Comparison of ENCODE assay signal across 25 cellular contexts in the genomic region with DNA sequence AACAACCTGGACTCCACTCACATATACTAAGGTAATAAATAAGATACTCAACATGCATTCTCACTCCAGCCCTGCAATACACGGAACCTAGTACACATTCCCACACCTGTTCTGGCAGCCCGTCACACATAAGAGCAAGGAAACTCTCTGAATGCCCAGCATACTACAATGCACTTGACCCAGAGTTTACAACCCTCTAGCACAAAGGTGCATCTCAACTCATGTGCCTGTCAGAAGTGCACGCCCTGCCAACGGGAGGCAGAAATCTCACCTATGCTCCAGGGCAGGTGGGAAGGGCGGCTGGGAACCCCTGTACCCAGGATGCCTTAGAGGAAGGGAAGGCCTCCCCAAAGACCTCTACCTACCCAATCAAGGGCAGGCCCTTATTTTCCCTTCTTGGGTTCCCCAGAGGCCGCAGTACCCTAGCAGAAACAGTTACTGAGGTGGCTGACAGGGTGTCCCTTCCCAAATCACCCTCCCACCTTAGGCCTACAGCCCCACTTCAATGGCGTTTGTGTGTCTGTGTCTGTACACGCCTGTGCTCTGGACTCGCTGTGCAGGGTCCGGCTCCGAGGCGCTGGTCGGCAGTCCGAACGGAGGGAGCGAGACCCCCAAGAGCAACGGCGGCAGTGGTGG. TPM values are rescaled to one million over a fixed set of nuclear protein-coding genes. Genes with fewer than 3 reads are reported as not detected.
DNase-seq lines count a peak whose midpoint lies in the region; ATAC-seq and TF ChIP-seq lines count a peak whose summit lies in the region.
"Had no signal": no experiment of that assay in that cellular context is flagged by ENCODE, and none has a peak within 500 bp of the region (broad histone marks: within the 10 kb centered on the region; RNA-seq: fewer than 3 reads in every experiment).

No MANE protein-coding gene starts in this region.

- H3K79me2 ChIP-seq in GM23338 (replicated peaks; ENCODE audit: insufficient read depth) (no peaks in the 10 kb centered on the region), neural progenitor cell (ENCODE audit: low read depth) (no peaks in the 10 kb centered on the region)

- peaks cover 63% of the 10 kb centered on the region for H3K4me1 ChIP-seq in GM23338 (ENCODE audit: insufficient read depth)
- H3K4me1 ChIP-seq in endodermal cell (ENCODE audit: control insufficient read depth, insufficient read depth, low read length) = peaks cover 5% of the 10 kb centered on the region
- H3K4me1 ChIP-seq in neural progenitor cell = peaks cover 41% of the 10 kb centered on the region

- H2AFZ ChIP-seq in GM23338 = no peak overlapping the region
- no peak overlapping the region for H2AFZ ChIP-seq in neural progenitor cell (replicated peaks)

- H3K27me3 Mint-ChIP-seq in GM23338 (ENCODE audit: insufficient read depth, low read depth, poor library complexity) (peaks cover 99% of the 10 kb centered on the region), endodermal cell (ENCODE audit: insufficient read depth) (peaks cover 98% of the 10 kb centered on the region), neural progenitor cell (ENCODE audit: insufficient read depth, low read depth) (peaks cover 88% of the 10 kb centered on the region)

- H3K4me3 ChIP-seq in GM23338 = peak overlapping the region; percentile 47
- no peak overlapping the region for H3K4me3 ChIP-seq in endodermal cell (ENCODE audit: low read length)
- no peak overlapping the region for H3K4me3 ChIP-seq in neural progenitor cell
- H3K4me3 ChIP-seq: cardiac muscle cell, thyroid gland had no signal

- no peak overlapping the region for H3K9ac ChIP-seq in endodermal cell (ENCODE audit: extremely low read depth, low read length, poor library complexity, severe bottlenecking)
- H3K9ac ChIP-seq in neural progenitor cell = no peak overlapping the region

- no peaks in the 10 kb centered on the region for H3K9me2 ChIP-seq in GM23338 (ENCODE audit: insufficient read depth)

- H3K36me3 Mint-ChIP-seq in GM23338 (ENCODE audit: low read depth) = no peaks in the 10 kb centered on the region
- H3K36me3 Mint-ChIP-seq in endodermal cell (ENCODE audit: low read depth) = peaks cover 13% of the 10 kb centered on the region
- H3K36me3 Mint-ChIP-seq in neural progenitor cell = peaks cover 1% of the 10 kb centered on the region

- intact Hi-C loops in posterior vena cava (cut with DNase I) = no loop called here

- peaks cover 100% of the 10 kb centered on the region for H3K27me3 ChIP-seq in GM23338 (ENCODE audit: insufficient read depth)
- H3K27me3 ChIP-seq in endodermal cell (ENCODE audit: control insufficient read depth, insufficient read depth, low read length, poor library complexity, severe bottlenecking) = peaks cover 100% of the 10 kb centered on the region
- peaks cover 100% of the 10 kb centered on the region for H3K27me3 ChIP-seq in neural progenitor cell

- peak overlapping the region; percentile 45; the same call in 2 of the 3 replicates for H3K4me3 Mint-ChIP-seq in GM23338
- H3K4me3 Mint-ChIP-seq in endodermal cell = peak overlapping the region; percentile 75
- peak overlapping the region; percentile 28 for H3K4me3 Mint-ChIP-seq in neural progenitor cell

- DNase-seq in DMS53 treated with DMSO at 0.1 percent for 48 hours (lab: John Stamatoyannopoulos, UW; ENCODE audit: unreplicated experiment) = peak; percentile 56
- DNase-seq in GM23338 (ENCODE audit: low spot score) = no peak
- DNase-seq in endodermal cell = peak; percentile 76
- DNase-seq in neural progenitor cell (ENCODE audit: low spot score) = no peak
- no peak for DNase-seq in NCI-H1694 treated with DMSO at 0.1 percent for 48 hours (lab: John Stamatoyannopoulos, UW)
- no peak for DNase-seq in NCI-H2227 treated with DMSO at 0.1 percent for 48 hours (lab: John Stamatoyannopoulos, UW)
- no peak for DNase-seq in posterior vena cava (ENCODE audit: low spot score)
- DNase-seq: activated CD4-positive, alpha-beta T cell treated with anti-CD3 and anti-CD28 coated beads, Interleukin-2, amount 50 U/mL, for 48 hours; AML-193; COR-L47; EL; GOT3; Kasumi-1; midbrain; NCI-H1048; NCI-H2029 treated with DMSO at 0.1 percent for 48 hours; NCI-H524 treated with DMSO at 0.1 percent for 48 hours; stimulated activated naive CD4-positive, alpha-beta T cell; thyroid gland had no signal

- H3F3A ChIP-seq in GM23338 (replicated peaks; ENCODE audit: low read depth) (peaks cover 51% of the 10 kb centered on the region), neural progenitor cell (ENCODE audit: low read depth) (peaks cover 28% of the 10 kb centered on the region)

- 16 to 18% methylated on average over 8 to 18 of the region's 18 CpGs for WGBS in endodermal cell (ENCODE audit: insufficient coverage in 1 of 2, insufficient read length in 1 of 2), 2 experiments

- H3K4me2 ChIP-seq in GM23338 (peak overlapping the region; percentile 75), neural progenitor cell (no peak overlapping the region)

- TF ChIP-seq CTCF in GM23338 (conservative IDR thresholded peaks at IDR 0.05; ENCODE audit: low read depth in 2 of 2) (no peak), endodermal cell (conservative IDR thresholded peaks at IDR 0.05) (no peak), neural progenitor cell (IDR thresholded peaks at IDR 0.05) (no peak)

- H3K27ac ChIP-seq in GM23338 (ENCODE audit: low read depth) = no peak overlapping the region
- no peak overlapping the region for H3K27ac ChIP-seq in endodermal cell (ENCODE audit: low read depth, low read length)
- H3K27ac ChIP-seq in neural progenitor cell = no peak overlapping the region
- H3K27ac ChIP-seq: cardiac muscle cell, esophagus muscularis mucosa, thyroid gland had no signal

- no peak overlapping the region for H3K27ac Mint-ChIP-seq in GM23338
- H3K27ac Mint-ChIP-seq in endodermal cell = no peak overlapping the region
- H3K27ac Mint-ChIP-seq in neural progenitor cell = no peak overlapping the region

- H3K9me3 ChIP-seq in endodermal cell (ENCODE audit: control insufficient read depth, low read length) (no peaks in the 10 kb centered on the region), neural progenitor cell (ENCODE audit: low read depth) (no peaks in the 10 kb centered on the region)
- H3K9me3 ChIP-seq: esophagus muscularis mucosa, thyroid gland had no signal

- no peak for ATAC-seq in GM23338
- ATAC-seq: sciatic nerve had no signal

- no peaks in the 10 kb centered on the region for H3K9me3 Mint-ChIP-seq in GM23338
- H3K9me3 Mint-ChIP-seq in endodermal cell = no peaks in the 10 kb centered on the region
- H3K9me3 Mint-ChIP-seq in neural progenitor cell = peaks cover 8% of the 10 kb centered on the region

- H3K4me1 Mint-ChIP-seq in GM23338 (peaks cover 48% of the 10 kb centered on the region), endodermal cell (peaks cover 49% of the 10 kb centered on the region), neural progenitor cell (peaks cover 28% of the 10 kb centered on the region)

- H3K36me3 ChIP-seq in GM23338 (ENCODE audit: insufficient read depth) (no peaks in the 10 kb centered on the region), endodermal cell (ENCODE audit: control insufficient read depth, insufficient read depth, low read length) (no peaks in the 10 kb centered on the region), neural progenitor cell (no peaks in the 10 kb centered on the region)
- H3K36me3 ChIP-seq: cardiac muscle cell, esophagus muscularis mucosa, thyroid gland had no signal

- H4K20me1 ChIP-seq in GM23338 (replicated peaks; ENCODE audit: insufficient read depth) = peaks cover 45% of the 10 kb centered on the region
- H4K20me1 ChIP-seq in neural progenitor cell (ENCODE audit: low read depth) = peaks cover 96% of the 10 kb centered on the region

RNA-seq across cellular contexts. Expression of gene EVX1, which starts 2.0 kb away (rescaled TPM):
- not detected in 2 replicates for total RNA-seq in GM23338 (2014; rRNA removed; shearing (Covaris generic))
- not detected in 2 replicates for polyA plus RNA-seq in GM23338 (2016; fragmentation: Nextera tagmentation; extraction: Ambion mirVana)
- total RNA-seq in endodermal cell = 10 to 100 TPM in 1 of 2 donors, 1 to 10 TPM in 1; 4.9 to 10.7 TPM
- 1.7 TPM for polyA plus RNA-seq in endodermal cell (2013, experiment 1 of 2)
- 1.3 TPM for polyA plus RNA-seq in endodermal cell (2013, experiment 2 of 2)
- not detected in 2 replicates for total RNA-seq in neural progenitor cell (ENCODE audit: low replicate concordance)
- total RNA-seq in posterior vena cava = not detected
- total RNA-seq: cardiac muscle cell, esophagus muscularis mucosa, OCI-LY7, osteocyte, Right ventricle myocardium inferior, sciatic nerve, thyroid gland had no signal
- polyA plus RNA-seq: cardiac muscle cell had no signal

RNA-seq across cellular contexts. Expression of gene HOXA13, which starts 44.7 kb away (rescaled TPM):
- not detected in 2 replicates for total RNA-seq in GM23338 (2014; rRNA removed; shearing (Covaris generic))
- not detected in 2 replicates for polyA plus RNA-seq in GM23338 (2016; fragmentation: Nextera tagmentation; extraction: Ambion mirVana)
- total RNA-seq in endodermal cell = not detected
- polyA plus RNA-seq in endodermal cell (2013, experiment 1 of 2) = 0.53 TPM
- 0.29 TPM for polyA plus RNA-seq in endodermal cell (2013, experiment 2 of 2)
- not detected in 2 replicates for total RNA-seq in neural progenitor cell (ENCODE audit: low replicate concordance)
- total RNA-seq in posterior vena cava = under 1 TPM in 1 of 2 donors, not detected in 1; 0.14 TPM
- total RNA-seq: cardiac muscle cell, esophagus muscularis mucosa, osteocyte, Right ventricle myocardium inferior, thyroid gland had no signal
- polyA plus RNA-seq: cardiac muscle cell had no signal

RNA-seq across cellular contexts. Expression of gene HOXA11, which starts 59.6 kb away (rescaled TPM):
- not detected in 2 replicates for total RNA-seq in GM23338 (2014; rRNA removed; shearing (Covaris generic))
- not detected in 2 replicates for polyA plus RNA-seq in GM23338 (2016; fragmentation: Nextera tagmentation; extraction: Ambion mirVana)
- total RNA-seq in endodermal cell = not detected
- 1.8 TPM for polyA plus RNA-seq in endodermal cell (2013, experiment 1 of 2)
- 1.4 TPM for polyA plus RNA-seq in endodermal cell (2013, experiment 2 of 2)
- total RNA-seq in neural progenitor cell (ENCODE audit: low replicate concordance) = not detected in 2 replicates
- 1 to 10 TPM in 1 of 2 donors, under 1 TPM in 1; 0.51 to 1.1 TPM for total RNA-seq in posterior vena cava
- total RNA-seq: cardiac muscle cell, esophagus muscularis mucosa, OCI-LY7, osteocyte, Right ventricle myocardium inferior, thyroid gland had no signal
- polyA plus RNA-seq: cardiac muscle cell had no signal

Comparison
In these comparisons a context has a peak if more than half of its experiments do, and no peak if none do; other contexts are left out.
1. DNase-seq: peak in DMS53 treated with DMSO at 0.1 percent for 48 hours (single experiment) and endodermal cell (single experiment); none in GM23338 (single experiment), neural progenitor cell (single experiment), NCI-H1694 treated with DMSO at 0.1 percent for 48 hours (single experiment), NCI-H2227 treated with DMSO at 0.1 percent for 48 hours (single experiment) and posterior vena cava (single experiment).
2. Peak in every context shown above with its lines, with median percentiles within 50 percentile points of each other: H3K4me3 Mint-ChIP-seq.